Comparison of ENCODE assay signal across 23 cellular contexts in genomic region chr10:623039-623438, GRCh38.
DNase-seq lines count a peak whose midpoint lies in the region; ATAC-seq and TF ChIP-seq lines count a peak whose summit lies in the region.
"Had no signal": no experiment of that assay in that cellular context is flagged by ENCODE, and none has a peak within 500 bp of the region (broad histone marks: within the 10 kb centered on the region; RNA-seq: fewer than 3 reads in every experiment).

No MANE protein-coding gene starts in this region.

- H3K4me3 ChIP-seq in dorsolateral prefrontal cortex: peak overlapping the region in 35 of 59 donors; percentile 0 to 48 (median 16)
- no peak overlapping the region for H3K4me3 ChIP-seq in mucosa of descending colon
- H3K4me3 ChIP-seq in gastrocnemius medialis: no peak overlapping the region
- H3K4me3 ChIP-seq: ascending aorta, smooth muscle cell had no signal

- ATAC-seq in mucosa of descending colon: no peak
- ATAC-seq in gastrocnemius medialis: no peak
- no peak for ATAC-seq in HG02610 (IDR thresholded peaks at IDR 0.05; ENCODE audit: unreplicated experiment)
- ATAC-seq: activated naive CD4-positive, alpha-beta T cell treated with anti-CD3 and anti-CD28 coated beads, Interleukin-2, amount 50 U/mL, for 72 hours; effector memory CD8-positive, alpha-beta T cell; left colon had no signal

- TF ChIP-seq POLR2A in gastrocnemius medialis (IDR thresholded peaks at IDR 0.05): no peak

- in situ Hi-C loops in gastrocnemius medialis (cut with MboI; ENCODE audit: low sequenced_read_pairs in 4 of 4): no loop called here

- H3K27ac ChIP-seq in dorsolateral prefrontal cortex (peak overlapping the region; percentile 58 to 100 (median 98)), gastrocnemius medialis (peak overlapping the region; percentile 28 to 92 (median 74))

- no peaks in the 10 kb centered on the region for H3K36me3 ChIP-seq in mucosa of descending colon (ENCODE audit: low read depth)
- H3K36me3 ChIP-seq in gastrocnemius medialis: no peaks in the 10 kb centered on the region
- H3K36me3 ChIP-seq: ascending aorta had no signal

- H3K27me3 ChIP-seq in dorsolateral prefrontal cortex: no peaks in the 10 kb centered on the region
- H3K27me3 ChIP-seq in gastrocnemius medialis: no peaks in the 10 kb centered on the region
- H3K27me3 ChIP-seq: ascending aorta had no signal

- TF ChIP-seq CTCF in dorsolateral prefrontal cortex (IDR thresholded peaks at IDR 0.05 in 54 of 56, conservative IDR thresholded peaks at IDR 0.05 in 2 of 56; ENCODE audit: low read depth in 1 of 56, partially characterized antibody in 56 of 56): no peak
- no peak for TF ChIP-seq CTCF in mucosa of descending colon (IDR thresholded peaks at IDR 0.05)
- TF ChIP-seq CTCF in gastrocnemius medialis (IDR thresholded peaks at IDR 0.05 in 4 of 5, conservative IDR thresholded peaks at IDR 0.05 in 1 of 5): no peak

- peak; percentile 30 for DNase-seq in NCI-H2171 (lab: John Stamatoyannopoulos, UW)
- DNase-seq in dorsolateral prefrontal cortex: peak in 4 of 10 donors; percentile 42 to 69 (median 64)
- DNase-seq in mucosa of descending colon: peak in 2 of 3 donors; percentile 15 to 36
- DNase-seq in gastrocnemius medialis: no peak
- DNase-seq in NCI-H524 treated with DMSO at 0.1 percent for 48 hours (lab: John Stamatoyannopoulos, UW): no peak
- DNase-seq in SKM-1 (lab: John Stamatoyannopoulos, UW; ENCODE audit: unreplicated experiment): no peak
- no peak for DNase-seq in SKM-1 treated with dmso at 0.1 percent for 144 hours (lab: John Stamatoyannopoulos, UW; ENCODE audit: unreplicated experiment)
- DNase-seq: activated CD4-positive, alpha-beta T cell treated with anti-CD3 and anti-CD28 coated beads, Interleukin-2, amount 10 ng/mL, durations not matched to agents 24 days and 14 days; COR-L47; DND-41; effector memory CD8-positive, alpha-beta T cell; HFFc6; left colon; NCI-H1105; NCI-H2081; NCI-H510A; nephron progenitor cell; stimulated activated CD4-positive, alpha-beta T cell treated with anti-CD3 and anti-CD28 coated beads, Interleukin-4, amount 100 ng/mL, for 1 hour; stimulated activated naive CD4-positive, alpha-beta T cell treated with Interleukin-2 at 50 U/mL for 16 hours had no signal

- no peaks in the 10 kb centered on the region for H3K9me3 ChIP-seq in mucosa of descending colon
- H3K9me3 ChIP-seq in gastrocnemius medialis: no peaks in the 10 kb centered on the region
- H3K9me3 ChIP-seq: ascending aorta had no signal

- intact Hi-C loops in dorsolateral prefrontal cortex (cut with DNase I) (no loop called here), mucosa of descending colon (cut with DNase I, micrococcal nuclease) (no loop called here), gastrocnemius medialis (cut with DNase I; ENCODE audit: low total_unique reads) (loop anchor here (10.0 kb wide), 2 partner anchors 252 to 422 kb away; partner anchors contain the start of gene IDI1)

- H3K4me1 ChIP-seq in mucosa of descending colon (ENCODE audit: low read depth) (peaks cover 3% of the 10 kb centered on the region), gastrocnemius medialis (peaks cover 65 to 69% of the 10 kb centered on the region in 2 donors)

Comparison
In these comparisons a context has a peak if more than half of its experiments do, and no peak if none do; other contexts are left out.
1. DNase-seq: peak in NCI-H2171 (single experiment) and mucosa of descending colon (2 of 3); none in gastrocnemius medialis (0 of 2), NCI-H524 treated with DMSO at 0.1 percent for 48 hours (single experiment), SKM-1 (single experiment) and SKM-1 treated with dmso at 0.1 percent for 144 hours (single experiment).
2. H3K4me3 ChIP-seq: peak in dorsolateral prefrontal cortex (35 of 59); none in mucosa of descending colon (single experiment) and gastrocnemius medialis (0 of 4).